In the genomic region with DNA sequence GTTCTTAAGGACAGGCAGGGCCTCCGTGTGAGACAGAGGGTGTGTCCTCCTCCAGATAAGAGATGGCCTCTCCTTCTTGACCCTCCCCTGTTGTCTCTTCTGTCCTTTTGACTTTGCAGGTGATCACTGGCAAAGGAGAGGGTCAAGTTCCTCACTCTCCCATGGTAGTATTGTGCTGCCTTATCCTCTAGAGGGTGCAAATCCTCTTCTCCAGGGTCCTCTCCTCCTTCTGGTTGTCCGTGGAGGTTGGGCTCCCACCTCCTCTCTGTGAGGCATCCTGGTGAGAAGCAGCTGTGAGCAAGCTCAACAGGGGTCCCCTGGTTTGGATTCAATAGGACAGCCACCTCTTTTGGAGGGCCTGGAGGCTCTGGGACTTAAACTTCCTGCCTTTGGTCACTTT, we compare ENCODE assay signal across 9 cellular contexts. TPM values are rescaled to one million over a fixed set of nuclear protein-coding genes. Genes with fewer than 3 reads are reported as not detected.
DNase-seq lines count a peak whose midpoint lies in the region; ATAC-seq and TF ChIP-seq lines count a peak whose summit lies in the region.
"Had no signal": no experiment of that assay in that cellular context is flagged by ENCODE, and none has a peak within 500 bp of the region (broad histone marks: within the 10 kb centered on the region; RNA-seq: fewer than 3 reads in every experiment).

No MANE protein-coding gene starts in this region.

- ATAC-seq in right cardiac atrium (no peak), psoas muscle (no peak), HG02571 (IDR thresholded peaks at IDR 0.05; ENCODE audit: unreplicated experiment) (no peak)
- ATAC-seq in stimulated activated naive CD8-positive, alpha-beta T cell treated with anti-CD3 and anti-CD28 coated beads, Interleukin-15, Interleukin-2, amounts not matched to agents 100 U/mL and 50 U/mL, for 24 hours, result peak; percentile 43

- no peak for DNase-seq in left ventricle myocardium inferior
- DNase-seq in right cardiac atrium, result no peak
- peak; percentile 8 for DNase-seq in NT2/D1 (ENCODE audit: low read depth, low spot score)
- no peak for DNase-seq in chondrocyte (ENCODE audit: low spot score)
- no peak for DNase-seq in stimulated activated naive CD8-positive, alpha-beta T cell treated with anti-CD3 and anti-CD28 coated beads, Interleukin-15, Interleukin-2, amounts not matched to agents 100 U/mL and 50 U/mL, for 24 hours
- no peak for DNase-seq in psoas muscle
- DNase-seq in A172 (ENCODE audit: low spot score), result no peak
- DNase-seq: activated gamma-delta T cell treated with Interleukin-2 at 50 U/mL for 16 hours had no signal

- H3K27ac ChIP-seq in left ventricle myocardium inferior (replicated peaks), result no peak overlapping the region
- H3K27ac ChIP-seq in right cardiac atrium (ENCODE audit: low read length), result no peak overlapping the region
- H3K27ac ChIP-seq in psoas muscle, result no peak overlapping the region

- H3K4me3 Mint-ChIP-seq in chondrocyte (ENCODE audit: unreplicated experiment), result no peak overlapping the region

- H3K9me3 Mint-ChIP-seq in chondrocyte (ENCODE audit: low read depth), result peaks cover 29% of the 10 kb centered on the region

- WGBS in right cardiac atrium, result 0% methylated on average over 2 of the region's 2 CpGs
- WGBS in psoas muscle, 3 donors, result 7 to 22% (median 22%) methylated on average over 2 of the region's 2 CpGs

- H3K9me3 ChIP-seq in left ventricle myocardium inferior (replicated peaks), result no peaks in the 10 kb centered on the region
- H3K9me3 ChIP-seq in right cardiac atrium (ENCODE audit: control insufficient read depth, low read length), result no peaks in the 10 kb centered on the region
- H3K9me3 ChIP-seq in NT2/D1 (ENCODE audit: insufficient read depth, low read length), result peaks cover 8% of the 10 kb centered on the region
- H3K9me3 ChIP-seq in psoas muscle, result no peaks in the 10 kb centered on the region

- intact Hi-C loops in left ventricle myocardium inferior (cut with micrococcal nuclease) (no loop called here), right cardiac atrium (cut with DNase I) (no loop called here), psoas muscle (cut with DNase I) (no loop called here)

- TF ChIP-seq CTCF in left ventricle myocardium inferior (IDR thresholded peaks at IDR 0.05; ENCODE audit: borderline replicate concordance) (peak; percentile 17), chondrocyte (IDR thresholded peaks at IDR 0.05) (peak; percentile 13), psoas muscle (IDR thresholded peaks at IDR 0.05) (no peak)

- H3K27me3 Mint-ChIP-seq in chondrocyte (ENCODE audit: low read depth), result no peaks in the 10 kb centered on the region

- H3K9ac ChIP-seq in NT2/D1 (ENCODE audit: insufficient read length, low read depth), result no peak overlapping the region

- H3K4me1 Mint-ChIP-seq in chondrocyte (ENCODE audit: low read depth), result no peaks in the 10 kb centered on the region

- no peaks in the 10 kb centered on the region for H3K4me1 ChIP-seq in left ventricle myocardium inferior
- no peaks in the 10 kb centered on the region for H3K4me1 ChIP-seq in right cardiac atrium (ENCODE audit: control insufficient read depth, insufficient read depth, low read length)
- no peaks in the 10 kb centered on the region for H3K4me1 ChIP-seq in NT2/D1 (ENCODE audit: insufficient read depth, insufficient read length)
- no peaks in the 10 kb centered on the region for H3K4me1 ChIP-seq in psoas muscle

- peaks cover 4% of the 10 kb centered on the region for H3K36me3 Mint-ChIP-seq in chondrocyte (ENCODE audit: low read depth)

- no peaks in the 10 kb centered on the region for H3K36me3 ChIP-seq in left ventricle myocardium inferior
- no peaks in the 10 kb centered on the region for H3K36me3 ChIP-seq in NT2/D1 (ENCODE audit: insufficient read depth, insufficient read length, low read length)
- H3K36me3 ChIP-seq in psoas muscle (ENCODE audit: insufficient read depth in 1 of 2, low read depth in 1 of 2), result no peaks in the 10 kb centered on the region

- H3K27me3 ChIP-seq in left ventricle myocardium inferior (ENCODE audit: low read depth) (no peaks in the 10 kb centered on the region), right cardiac atrium (ENCODE audit: control insufficient read depth, insufficient read depth) (no peaks in the 10 kb centered on the region), NT2/D1 (ENCODE audit: insufficient read depth, insufficient read length) (no peaks in the 10 kb centered on the region), psoas muscle (ENCODE audit: insufficient read depth in 3 of 3, low read length in 2 of 3) (no peaks in the 10 kb centered on the region)

- no peak overlapping the region for H3K4me3 ChIP-seq in left ventricle myocardium inferior
- H3K4me3 ChIP-seq in right cardiac atrium (ENCODE audit: low read length), result no peak overlapping the region
- no peak overlapping the region for H3K4me3 ChIP-seq in NT2/D1 (ENCODE audit: insufficient read length, low read depth)
- H3K4me3 ChIP-seq in psoas muscle, result no peak overlapping the region

- H3K27ac Mint-ChIP-seq in chondrocyte (ENCODE audit: unreplicated experiment), result no peak overlapping the region

RNA-seq across cellular contexts. Expression of a gene that starts 44.8 kb away (rescaled TPM):
- total RNA-seq in left ventricle myocardium inferior (3.2 TPM), right cardiac atrium (1 to 10 TPM; 2.7 to 4.4 (median 3.6) TPM), chondrocyte (3.4 to 4.3 TPM (median 4.2 TPM) in 3 replicates), psoas muscle (1 to 10 TPM; 1.2 to 3.3 (median 2.8) TPM)
- polyA plus RNA-seq in right cardiac atrium (1.9 TPM), psoas muscle (1 to 10 TPM; 1.3 to 3.7 (median 1.6) TPM)
- 3.6 and 4.2 TPM in 2 replicates for total RNA-seq in A172 (2014; rRNA removed; shearing (Covaris generic))

RNA-seq across cellular contexts. Expression of a gene that starts 47.8 kb away (rescaled TPM):
- total RNA-seq in left ventricle myocardium inferior (not detected), right cardiac atrium (not detected), chondrocyte (not detected in 3 replicates), psoas muscle (not detected)
- polyA plus RNA-seq in right cardiac atrium (not detected), psoas muscle (under 1 TPM in 1 of 3 donors, not detected in 2; 0.09 TPM)
- total RNA-seq in A172 (2014; rRNA removed; shearing (Covaris generic)), result not detected in 2 replicates
